ENCODE assay signal across 1 cellular context in genomic region chr2:238696323-238696722, GRCh38.
TF ChIP-seq lines count a peak whose summit lies in the region.

No MANE protein-coding gene starts in this region.

TF ChIP-seq in HepG2, 621 proteins besides CTCF, POLR2A, EP300 and RAD21 (continued from another document):
- no peak for TF ChIP-seq ZNF646 (CRISPR knock-in tag; IDR thresholded peaks at IDR 0.05)
- no peak for TF ChIP-seq CHD2 (IDR thresholded peaks at IDR 0.05; ENCODE audit: low read depth, low read length)
- no peak for TF ChIP-seq ZNF776 (CRISPR knock-in tag; IDR thresholded peaks at IDR 0.05)
TF ChIP-seq in HepG2: peak in this region for 0.
